Comparison of ENCODE assay signal across 8 cellular contexts in the genomic region with DNA sequence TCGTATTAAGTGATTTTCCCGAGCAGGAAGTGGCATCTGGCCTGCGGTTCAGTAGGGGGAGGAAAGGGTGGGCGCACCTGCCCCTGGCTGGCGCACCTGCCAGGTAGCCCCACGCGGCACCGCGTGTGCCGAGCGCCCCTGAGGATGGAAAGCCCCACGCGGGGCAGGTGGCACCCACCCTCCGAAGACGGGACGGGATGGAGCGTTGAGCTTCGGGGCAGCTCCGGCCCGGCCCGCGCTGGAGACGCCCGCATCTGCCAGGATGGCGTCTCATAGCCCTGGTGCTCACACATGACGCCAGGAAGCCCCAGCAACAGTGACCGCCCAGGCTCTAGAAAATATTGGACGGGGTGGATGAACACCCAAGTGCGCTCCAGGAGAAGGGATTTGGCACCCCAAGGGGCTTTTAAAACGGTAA. TPM values are rescaled to one million over a fixed set of nuclear protein-coding genes. Genes with fewer than 3 reads are reported as not detected.
DNase-seq lines count a peak whose midpoint lies in the region; ATAC-seq and TF ChIP-seq lines count a peak whose summit lies in the region.

No MANE protein-coding gene starts in this region.

- H3K4me2 ChIP-seq in BLaER1: peak overlapping the region; percentile 92
- peak overlapping the region; percentile 93 for H3K4me2 ChIP-seq in mesenchymal stem cell (ENCODE audit: low read length, poor library complexity, severe bottlenecking)

- no peak overlapping the region for H2AK5ac ChIP-seq in mesenchymal stem cell (ENCODE audit: low read length, severe bottlenecking)

- H2AFZ ChIP-seq in mesenchymal stem cell (ENCODE audit: low read depth, low read length): peak overlapping the region; percentile 77

- TF ChIP-seq CTCF in breast epithelium (IDR thresholded peaks at IDR 0.05) (no peak), GM10248 (IDR thresholded peaks at IDR 0.05; ENCODE audit: control extremely low read depth, extremely low read depth, low read depth, missing control alignments) (no peak)

- CTCF ChIA-PET in GM10248 (lab: Yijun Ruan, JAX): interaction anchor here (0.7 to 5.2 kb wide), 5 partner anchors 12 to 50 kb away, joined by 3 to 64 read pairs (median 4); no protein-coding TSS in a partner anchor

- H3K4ac ChIP-seq in mesenchymal stem cell (ENCODE audit: low read depth in 1 of 2, low read length in 2 of 2): peak overlapping the region in 1 of 2 experiments; percentile 69

- intact Hi-C loops in breast epithelium (cut with DNase I; ENCODE audit: low total_unique reads): no loop called here

- POLR2A ChIA-PET in GM10248 (lab: Yijun Ruan, JAX): interaction anchor here (0.9 kb wide), 1 partner anchor 116 kb away, joined by 3 read pairs; no protein-coding TSS in a partner anchor

- no peak for TF ChIP-seq POLR2A in breast epithelium (IDR thresholded peaks at IDR 0.05)

- peak overlapping the region; percentile 69 for H4K8ac ChIP-seq in mesenchymal stem cell (ENCODE audit: low read length)

- no peak overlapping the region for H2BK120ac ChIP-seq in mesenchymal stem cell (ENCODE audit: low read depth, low read length)

- peak overlapping the region; percentile 23 for H2BK15ac ChIP-seq in mesenchymal stem cell (ENCODE audit: low read depth, poor library complexity, severe bottlenecking)

- H3K9ac ChIP-seq in BLaER1 (no peak overlapping the region), mesenchymal stem cell (ENCODE audit: low read length) (peak overlapping the region; percentile 97)

- peaks cover 44% of the 10 kb centered on the region for H3K4me1 ChIP-seq in BLaER1
- H3K4me1 ChIP-seq in breast epithelium: peaks cover 0 to 19% of the 10 kb centered on the region in 2 donors
- H3K4me1 ChIP-seq in mesenchymal stem cell (ENCODE audit: control insufficient read depth, insufficient read depth, low read depth, low read length): peaks cover 19% of the 10 kb centered on the region

- no peaks in the 10 kb centered on the region for H3K36me3 ChIP-seq in BLaER1
- H3K36me3 ChIP-seq in breast epithelium: no peaks in the 10 kb centered on the region
- H3K36me3 ChIP-seq in mesenchymal stem cell (ENCODE audit: control insufficient read depth in 1 of 2, insufficient read depth in 2 of 2, low read depth in 1 of 2, low read length in 2 of 2): no peaks in the 10 kb centered on the region

- in situ Hi-C loops in KBM-7 (cut with MboI; ENCODE audit: low pct_unique_long_range_greater_than_20kb, low sequenced_read_pairs): loop anchor here (25.0 kb wide), 1 partner anchor 244 kb away; no protein-coding TSS in a partner anchor

- H2BK5ac ChIP-seq in mesenchymal stem cell (ENCODE audit: low read depth, low read length, poor library complexity, severe bottlenecking): peak overlapping the region; percentile 31

- no peak for ATAC-seq in HG03342 (IDR thresholded peaks at IDR 0.05; ENCODE audit: unreplicated experiment)

- no peaks in the 10 kb centered on the region for H3K9me3 ChIP-seq in BLaER1
- no peaks in the 10 kb centered on the region for H3K9me3 ChIP-seq in breast epithelium
- H3K9me3 ChIP-seq in mesenchymal stem cell (ENCODE audit: control insufficient read depth, low read length): no peaks in the 10 kb centered on the region

- H3K18ac ChIP-seq in mesenchymal stem cell (ENCODE audit: low read depth in 1 of 2, low read length in 2 of 2): peak overlapping the region; percentile 66 to 87

- H3K4me3 ChIP-seq in BLaER1 (peak overlapping the region; percentile 68), breast epithelium (peak overlapping the region; percentile 50 to 94 (median 67)), mesenchymal stem cell (ENCODE audit: insufficient read depth in 1 of 2, low read depth in 1 of 2, low read length in 2 of 2) (peak overlapping the region in 1 of 2 experiments; percentile 74)

- H4K20me1 ChIP-seq in BLaER1: peaks cover 25% of the 10 kb centered on the region

- H3K27me3 ChIP-seq in BLaER1: peaks cover 76% of the 10 kb centered on the region
- H3K27me3 ChIP-seq in breast epithelium: peaks cover 0 to 11% of the 10 kb centered on the region in 2 donors
- H3K27me3 ChIP-seq in mesenchymal stem cell (ENCODE audit: control insufficient read depth in 1 of 2, insufficient read depth in 1 of 2, low read length in 2 of 2): peaks cover 45 to 63% of the 10 kb centered on the region in 2 experiments

- peak overlapping the region in 1 of 2 experiments; percentile 96 for H2BK12ac ChIP-seq in mesenchymal stem cell (ENCODE audit: low read length in 2 of 2)

- no peaks in the 10 kb centered on the region for H3K79me1 ChIP-seq in mesenchymal stem cell (replicated peaks; ENCODE audit: low read length, poor library complexity, severe bottlenecking)

- WGBS in mesenchymal stem cell: 9% methylated on average over 30 of the region's 30 CpGs

- DNase-seq in KBM-7 (peak; percentile 33), breast epithelium (ENCODE audit: low spot score in 2 of 2) (no peak), mesenchymal stem cell (peak; percentile 18), NCI-H82 treated with DMSO at 0.1 percent for 48 hours (lab: John Stamatoyannopoulos, UW; ENCODE audit: unreplicated experiment) (no peak), GM10248 (ENCODE audit: extremely low spot score) (no peak)
- DNase-seq in stimulated activated CD4-positive, alpha-beta T cell treated with anti-CD3 and anti-CD28 coated beads, Interleukin-2, amount 100 ng/mL, for 48 hours: no peak

- H3K27ac ChIP-seq in BLaER1: no peak overlapping the region
- peak overlapping the region; percentile 96 to 97 for H3K27ac ChIP-seq in breast epithelium
- no peak overlapping the region for H3K27ac ChIP-seq in mesenchymal stem cell (ENCODE audit: low read length, poor library complexity, severe bottlenecking)

- peak overlapping the region in 1 of 2 experiments; percentile 89 for H3K23ac ChIP-seq in mesenchymal stem cell (ENCODE audit: low read length in 2 of 2)

- H4K91ac ChIP-seq in mesenchymal stem cell (ENCODE audit: low read length): peak overlapping the region; percentile 34

- H3K14ac ChIP-seq in mesenchymal stem cell (ENCODE audit: low read length in 2 of 2): peak overlapping the region in 1 of 2 experiments; percentile 84

RNA-seq across cellular contexts. Expression of gene NFATC1, which starts 2.5 kb away (rescaled TPM):
- total RNA-seq in breast epithelium: 10 to 100 TPM; 10.9 to 18.0 (median 12.9) TPM
- 9.9 TPM for polyA plus RNA-seq in mesenchymal stem cell (2013, experiment 1 of 2)
- polyA plus RNA-seq in mesenchymal stem cell (2013, experiment 2 of 2): 10.1 TPM

Comparison
In these comparisons a context has a peak if more than half of its experiments do, and no peak if none do; other contexts are left out.
1. H3K27ac ChIP-seq: peak in breast epithelium (2 of 2); none in BLaER1 (single experiment) and mesenchymal stem cell (single experiment).
2. DNase-seq: peak in KBM-7 (single experiment) and mesenchymal stem cell (single experiment); none in breast epithelium (0 of 2), NCI-H82 treated with DMSO at 0.1 percent for 48 hours (single experiment), stimulated activated CD4-positive, alpha-beta T cell treated with anti-CD3 and anti-CD28 coated beads, Interleukin-2, amount 100 ng/mL, for 48 hours (0 of 2) and GM10248 (single experiment).